Comparison of ENCODE assay signal across 22 cellular contexts in the genomic region with DNA sequence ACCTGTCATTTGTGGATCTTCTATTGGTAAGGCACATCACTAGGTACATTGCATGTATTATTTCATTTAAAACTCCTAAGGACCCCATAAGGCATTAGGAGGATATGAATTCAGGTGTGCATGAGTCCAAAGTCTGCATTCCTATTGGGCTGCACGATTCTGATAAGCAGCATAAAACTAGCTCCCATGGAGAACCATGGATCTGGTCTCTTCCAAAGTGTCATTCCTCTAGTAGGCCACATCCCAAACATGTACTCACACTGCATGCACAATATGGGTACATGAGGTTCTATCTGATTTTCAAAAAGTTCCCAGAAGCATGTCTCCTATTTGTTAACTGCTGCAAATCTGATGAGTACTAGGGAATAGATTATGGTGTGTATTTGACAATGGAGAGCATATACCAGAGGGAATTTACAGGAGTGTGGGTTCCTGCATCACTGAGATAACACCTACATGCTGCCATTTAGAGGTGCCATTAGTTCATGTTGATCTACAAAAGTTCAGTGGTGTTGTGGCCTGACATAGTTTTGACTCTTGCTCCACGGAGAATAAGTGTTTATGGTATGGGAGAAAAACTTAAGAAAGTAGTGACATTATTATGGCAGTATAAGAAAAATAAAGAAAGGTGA. TPM values are rescaled to one million over a fixed set of nuclear protein-coding genes. Genes with fewer than 3 reads are reported as not detected.
DNase-seq lines count a peak whose midpoint lies in the region; ATAC-seq, FAIRE-seq and TF ChIP-seq lines count a peak whose summit lies in the region.
"Had no signal": no experiment of that assay in that cellular context is flagged by ENCODE, and none has a peak within 500 bp of the region (broad histone marks: within the 10 kb centered on the region; RNA-seq: fewer than 3 reads in every experiment).

No MANE protein-coding gene starts in this region.

- peaks cover 77% of the 10 kb centered on the region for H3K4me1 Mint-ChIP-seq in T-helper 1 cell treated with Interleukin-12 subunit alpha and Interleukin-12 subunit beta and Interleukin-4 antibody, amounts not matched to agents 30 μg/mL and 1 μg/mL, for 36 hours (ENCODE audit: low read depth)
- peaks cover 9% of the 10 kb centered on the region for H3K4me1 Mint-ChIP-seq in WTC11

- H3F3A ChIP-seq in MM.1S (ENCODE audit: insufficient read depth, low read length), result peaks cover 5% of the 10 kb centered on the region

- DNase-seq in T-helper 1 cell (no peak), MM.1S (no peak), GM12878 (ENCODE audit: low read depth, low spot score) (no peak), osteoblast (ENCODE audit: insufficient read length, low spot score, missing footprints) (no peak), Kasumi-1 (lab: John Stamatoyannopoulos, UW) (no peak), WTC11 (ENCODE audit: low spot score) (no peak), DMS153 (lab: John Stamatoyannopoulos, UW) (no peak)
- DNase-seq: adrenal gland; central memory CD4-positive, alpha-beta T cell; foreskin melanocyte; NCI-H1930; nucleus accumbens; right lobe of liver; stimulated activated CD4-positive, alpha-beta T cell treated with anti-CD3 and anti-CD28 coated beads, Interleukin-4, amount 100 ng/mL, for 24 hours had no signal

- H3K9me3 Mint-ChIP-seq in T-helper 1 cell treated with Interleukin-12 subunit alpha and Interleukin-12 subunit beta and Interleukin-4 antibody, amounts not matched to agents 30 μg/mL and 1 μg/mL, for 36 hours, result no peaks in the 10 kb centered on the region
- no peaks in the 10 kb centered on the region for H3K9me3 Mint-ChIP-seq in WTC11
- H3K9me3 Mint-ChIP-seq: type B pancreatic cell had no signal

- peak overlapping the region; percentile 97 for H3K4me3 Mint-ChIP-seq in T-helper 1 cell treated with Interleukin-12 subunit alpha and Interleukin-12 subunit beta and Interleukin-4 antibody, amounts not matched to agents 30 μg/mL and 1 μg/mL, for 36 hours
- no peak overlapping the region for H3K4me3 Mint-ChIP-seq in WTC11
- H3K4me3 Mint-ChIP-seq: type B pancreatic cell had no signal

- no peak overlapping the region for H3K9ac ChIP-seq in MM.1S (ENCODE audit: low read length)
- H3K9ac ChIP-seq in GM12878 (ENCODE audit: control insufficient read depth, insufficient read depth, low read length), result no peak overlapping the region

- POLR2A ChIA-PET in GM12878 (lab: Charles Lee), result interaction anchor here (1.3 to 5.7 kb wide), 6 partner anchors 8 to 47 kb away, joined by 4 to 62 read pairs (median 12); a partner anchor contains a TSS
- POLR2A ChIA-PET in WTC11 (lab: Charles Lee), result no interaction called here

- H3K27me3 ChIP-seq in MM.1S (replicated peaks; ENCODE audit: insufficient read depth, low read length) (no peaks in the 10 kb centered on the region), GM12878 (replicated peaks in 1 of 2; ENCODE audit: control insufficient read depth in 2 of 2, insufficient read depth in 2 of 2, low read length in 1 of 2) (no peaks in the 10 kb centered on the region), osteoblast (ENCODE audit: insufficient read depth, low read length) (no peaks in the 10 kb centered on the region)
- H3K27me3 ChIP-seq: right lobe of liver had no signal

- no peak for TF ChIP-seq POLR2A in GM12878 (IDR thresholded peaks at IDR 0.05; ENCODE audit: low read depth, low read length)

- intact Hi-C loops in GM12878 (cut with micrococcal nuclease; ENCODE audit: unreplicated experiment), result loop anchor here (2.0 kb wide), 1 partner anchor 14 kb away; no protein-coding TSS in a partner anchor

- H3K27ac Mint-ChIP-seq in T-helper 1 cell treated with Interleukin-12 subunit alpha and Interleukin-12 subunit beta and Interleukin-4 antibody, amounts not matched to agents 30 μg/mL and 1 μg/mL, for 36 hours, result peak overlapping the region; percentile 95
- no peak overlapping the region for H3K27ac Mint-ChIP-seq in WTC11
- H3K27ac Mint-ChIP-seq: type B pancreatic cell had no signal

- H3K27me3 Mint-ChIP-seq in T-helper 1 cell treated with Interleukin-12 subunit alpha and Interleukin-12 subunit beta and Interleukin-4 antibody, amounts not matched to agents 30 μg/mL and 1 μg/mL, for 36 hours (ENCODE audit: low read depth), result no peaks in the 10 kb centered on the region
- H3K27me3 Mint-ChIP-seq in WTC11 (ENCODE audit: low read depth), result no peaks in the 10 kb centered on the region
- H3K27me3 Mint-ChIP-seq: type B pancreatic cell had no signal

- 54% methylated on average over 2 of the region's 2 CpGs for WGBS in GM12878 (ENCODE audit: insufficient coverage, insufficient replicate concordance, low lambda C conversion rate, missing lambda C conversion rate)

- SMC1A ChIA-PET in GM12878 (lab: Charles Lee; ENCODE audit: uncharacterized antibody, unreplicated experiment), result interaction anchor here (0.7 to 12.6 kb wide), 17 partner anchors 10 to 130 kb away, joined by 3 to 218 read pairs (median 10); a partner anchor contains a TSS

- no peak for TF ChIP-seq CTCF in MM.1S (IDR thresholded peaks at IDR 0.05; ENCODE audit: low read length)
- no peak for TF ChIP-seq CTCF in GM12878 (IDR thresholded peaks at IDR 0.05 in 2 of 3, conservative IDR thresholded peaks at IDR 0.05 in 1 of 3; ENCODE audit: control insufficient read depth in 2 of 3, extremely low read depth in 1 of 3, insufficient read depth in 1 of 3, low read depth in 3 of 3, low read length in 3 of 3)
- no peak for TF ChIP-seq CTCF in osteoblast (IDR thresholded peaks at IDR 0.05; ENCODE audit: extremely low read depth, low read depth, low read length)
- no peak for TF ChIP-seq CTCF in WTC11 (IDR thresholded peaks at IDR 0.05)

- H2AFZ ChIP-seq in MM.1S (ENCODE audit: low read length) (no peak overlapping the region), GM12878 (ENCODE audit: control insufficient read depth, low read depth, low read length) (no peak overlapping the region), osteoblast (ENCODE audit: low read length) (peak overlapping the region; percentile 55)

- H3K4me3 ChIP-seq in MM.1S (ENCODE audit: low read length), result no peak overlapping the region
- H3K4me3 ChIP-seq in GM12878, result no peak overlapping the region; the same call in 1 of the 2 replicates
- H3K4me3 ChIP-seq in osteoblast (ENCODE audit: insufficient read depth, low read length), result no peak overlapping the region
- H3K4me3 ChIP-seq: adrenal gland, right lobe of liver had no signal

- H3K36me3 ChIP-seq in MM.1S (replicated peaks; ENCODE audit: insufficient read depth, low read length) (peaks cover 51% of the 10 kb centered on the region), GM12878 (ENCODE audit: control insufficient read depth in 2 of 2, insufficient read depth in 2 of 2, low read length in 1 of 2) (peaks cover 14 to 42% of the 10 kb centered on the region in 2 experiments), osteoblast (ENCODE audit: insufficient read depth, low read length) (no peaks in the 10 kb centered on the region)
- H3K36me3 ChIP-seq: adrenal gland, right lobe of liver had no signal

- TF ChIP-seq EP300 in GM12878 (IDR thresholded peaks at IDR 0.05; ENCODE audit: borderline replicate concordance in 1 of 2, control insufficient read depth in 1 of 2, low read depth in 2 of 2, low read length in 2 of 2), result no peak

- peak overlapping the region; percentile 1; the same call in 1 of the 2 replicates for H3K27ac ChIP-seq in MM.1S (ENCODE audit: low read length)
- no peak overlapping the region for H3K27ac ChIP-seq in GM12878 (ENCODE audit: control insufficient read depth, insufficient read depth)
- no peak overlapping the region for H3K27ac ChIP-seq in osteoblast (ENCODE audit: low read depth, low read length)
- H3K27ac ChIP-seq: 22Rv1, C4-2B, right lobe of liver had no signal

- no peak for TF ChIP-seq RAD21 in GM12878 (IDR thresholded peaks at IDR 0.05; ENCODE audit: insufficient read depth, low read depth, low read length)

- peaks cover 91% of the 10 kb centered on the region for H3K36me3 Mint-ChIP-seq in T-helper 1 cell treated with Interleukin-12 subunit alpha and Interleukin-12 subunit beta and Interleukin-4 antibody, amounts not matched to agents 30 μg/mL and 1 μg/mL, for 36 hours (ENCODE audit: low read depth)
- H3K36me3 Mint-ChIP-seq in WTC11, result no peaks in the 10 kb centered on the region
- H3K36me3 Mint-ChIP-seq: type B pancreatic cell had no signal

- CTCF ChIA-PET in GM12878 (lab: Yijun Ruan, JAX) (interaction anchor here (0.6 to 14.2 kb wide), 10 partner anchors 8 to 101 kb away, joined by 3 to 208 read pairs (median 4); a partner anchor contains a TSS), WTC11 (lab: Charles Lee) (interaction anchor here (2.7 kb wide), 1 partner anchor 105 kb away, joined by 7 read pairs; no protein-coding TSS in a partner anchor)

- ATAC-seq in GM12878 (peak; percentile 2), WTC11 (no peak)
- ATAC-seq: right lobe of liver had no signal

- no peaks in the 10 kb centered on the region for H3K9me3 ChIP-seq in MM.1S (replicated peaks; ENCODE audit: insufficient read depth, low read length)
- H3K9me3 ChIP-seq in GM12878 (replicated peaks; ENCODE audit: control insufficient read depth, insufficient read depth, low read length), result peaks cover 5% of the 10 kb centered on the region; the same call in 2 of the 3 replicates
- no peaks in the 10 kb centered on the region for H3K9me3 ChIP-seq in osteoblast (ENCODE audit: low read depth, low read length)
- H3K9me3 ChIP-seq: adrenal gland, right lobe of liver had no signal

- in situ Hi-C loops in GM12878 (cut with MboI), result no loop called here

- H3K9me2 ChIP-seq in MM.1S (replicated peaks; ENCODE audit: insufficient read depth, low read length), result no peaks in the 10 kb centered on the region

- H3K79me2 ChIP-seq in MM.1S (ENCODE audit: low read length) (peaks cover 99% of the 10 kb centered on the region), GM12878 (ENCODE audit: control insufficient read depth, insufficient read depth, low read length) (peaks cover 88% of the 10 kb centered on the region), osteoblast (ENCODE audit: insufficient read depth, low read length) (no peaks in the 10 kb centered on the region)

- H4K20me1 ChIP-seq in MM.1S (ENCODE audit: insufficient read depth, low read length), result peaks cover 59% of the 10 kb centered on the region
- no peaks in the 10 kb centered on the region; the same call in 1 of the 2 replicates for H4K20me1 ChIP-seq in GM12878 (ENCODE audit: control insufficient read depth, insufficient read depth)
- H4K20me1 ChIP-seq in osteoblast (ENCODE audit: insufficient read depth, low read length), result no peaks in the 10 kb centered on the region

- no TSS peak for BruUV-seq in GM12878 (replicated peaks; lab: Mats Ljungman, UMichigan)

- RAD21 ChIA-PET in GM12878 (lab: Charles Lee; ENCODE audit: unreplicated experiment), result interaction anchor here (1.1 to 4.7 kb wide), 12 partner anchors 7 to 130 kb away, joined by 3 to 42 read pairs (median 5); a partner anchor contains a TSS

- H3K4me1 ChIP-seq in MM.1S (ENCODE audit: low read length), result peaks cover 38% of the 10 kb centered on the region
- peaks cover 10% of the 10 kb centered on the region for H3K4me1 ChIP-seq in GM12878 (ENCODE audit: control insufficient read depth, insufficient read depth, low read length)
- peaks cover 15% of the 10 kb centered on the region for H3K4me1 ChIP-seq in osteoblast (ENCODE audit: insufficient read depth, low read length)
- H3K4me1 ChIP-seq: right lobe of liver had no signal

- no peak overlapping the region for H3K4me2 ChIP-seq in MM.1S (ENCODE audit: low read depth, low read length)
- peak overlapping the region; percentile 23 for H3K4me2 ChIP-seq in GM12878 (ENCODE audit: control insufficient read depth, insufficient read depth)
- peak overlapping the region; percentile 15 for H3K4me2 ChIP-seq in osteoblast (ENCODE audit: insufficient read depth, low read length)

- no peak for FAIRE-seq in GM12878 (lab: Jason Lieb, UNC)
- FAIRE-seq: endothelial cell of umbilical vein, H54, HTR-8/SVneo had no signal

RNA-seq across cellular contexts. Expression of a gene that starts 11.3 kb away (rescaled TPM):
- total RNA-seq in GM12878 (2013; cell fraction: nucleolus; rRNA removed), result 245 and 264 TPM in 2 replicates
- total RNA-seq in GM12878 (2014; rRNA removed) (73.6 and 74.4 TPM in 2 replicates), GM12878 (2014; rRNA removed; fragmentation: Illumina TruSeq; extraction: Trizol) (94.2 and 97.1 TPM in 2 replicates), GM12878 (2021) (63.7 and 64.9 TPM in 2 replicates), osteoblast (1.2 and 1.4 TPM in 2 replicates), WTC11 (2021) (0.66 to 1.2 TPM (median 0.89 TPM) in 3 replicates)
- 86.9 TPM for polyA plus RNA-seq in GM12878 (2011; ENCODE audit: low read depth)
- polyA plus RNA-seq in GM12878 (2011; rRNA removed) (178 and 213 TPM in 2 replicates), GM12878 (2014; fragmentation: Illumina TruSeq; extraction: Trizol) (71.4 and 99.2 TPM in 2 replicates), GM12878 (2014; fragmentation: Nextera tagmentation; extraction: Ambion mirVana) (10 to 100 TPM; 71.6 to 75.4 TPM), GM12878 (2014; rRNA removed) (51.2 and 55.1 TPM in 2 replicates), GM12878 (2016; fragmentation: Nextera tagmentation; extraction: Ambion mirVana) (10 to 100 TPM; 73.2 to 76.5 TPM)
- polyA plus RNA-seq in GM12878 (2011; cell fraction: cytosol; rRNA removed), result 88.3 and 124 TPM in 2 replicates
- polyA plus RNA-seq in GM12878 (2011; cell fraction: nucleus; rRNA removed), result 57.7 and 73.8 TPM in 2 replicates
- 92.3 and 147 TPM in 2 replicates for polyA plus RNA-seq in GM12878 (2012)
- 173 and 213 TPM in 2 replicates for polyA minus RNA-seq in GM12878 (2011; rRNA and poly(A)+ RNA removed)
- 103 TPM in 2 replicates for polyA minus RNA-seq in GM12878 (2011; cell fraction: cytosol; rRNA and poly(A)+ RNA removed)
- 449 and 546 TPM in 2 replicates for polyA minus RNA-seq in GM12878 (2011; cell fraction: nucleus; rRNA and poly(A)+ RNA removed)
- total RNA-seq: endothelial cell of umbilical vein, lung microvascular endothelial cell had no signal
- polyA plus RNA-seq: endothelial cell of umbilical vein had no signal

Comparison
In these comparisons a context has a peak if more than half of its experiments do, and no peak if none do; other contexts are left out.
1. RNA of a gene that starts 11.3 kb away (total RNA-seq): 63.7 to 264 TPM in GM12878; 1.2 to 1.4 TPM in osteoblast and 0.66 to 1.2 TPM in WTC11; every median in the first group is over 10 times any median in the second.